Comparison of ENCODE assay signal across 2 cellular contexts in genomic region chr5:173794901-173795416, GRCh38.
TF ChIP-seq lines count a peak whose summit lies in the region.

No MANE protein-coding gene starts in this region.

TF ChIP-seq in H1, 55 proteins besides CTCF, POLR2A, EP300 and RAD21:
- TF ChIP-seq CBX5 (IDR thresholded peaks at IDR 0.05; ENCODE audit: low read depth, low read length) (no peak), KDM4A (IDR thresholded peaks at IDR 0.05; ENCODE audit: low read depth, low read length, severe bottlenecking) (peak; percentile 6)

TF ChIP-seq in WTC11, 78 proteins besides CTCF, POLR2A, EP300 and RAD21:
- no peak for TF ChIP-seq ZNF232 (CRISPR knock-in tag; IDR thresholded peaks at IDR 0.05)
- no peak for TF ChIP-seq ZNF317 (CRISPR knock-in tag; IDR thresholded peaks at IDR 0.05; ENCODE audit: borderline replicate concordance, low read depth)
- no peak for TF ChIP-seq ERG (CRISPR knock-in tag; IDR thresholded peaks at IDR 0.05)
- no peak for TF ChIP-seq NFYB (CRISPR knock-in tag; conservative IDR thresholded peaks at IDR 0.05; ENCODE audit: low read depth)
- TF ChIP-seq GTF2I (CRISPR knock-in tag; conservative IDR thresholded peaks at IDR 0.05) = no peak
- TF ChIP-seq ZNF281 (CRISPR knock-in tag; IDR thresholded peaks at IDR 0.05) = no peak
